8 cellular contexts compared by ENCODE assay signal in the genomic region with DNA sequence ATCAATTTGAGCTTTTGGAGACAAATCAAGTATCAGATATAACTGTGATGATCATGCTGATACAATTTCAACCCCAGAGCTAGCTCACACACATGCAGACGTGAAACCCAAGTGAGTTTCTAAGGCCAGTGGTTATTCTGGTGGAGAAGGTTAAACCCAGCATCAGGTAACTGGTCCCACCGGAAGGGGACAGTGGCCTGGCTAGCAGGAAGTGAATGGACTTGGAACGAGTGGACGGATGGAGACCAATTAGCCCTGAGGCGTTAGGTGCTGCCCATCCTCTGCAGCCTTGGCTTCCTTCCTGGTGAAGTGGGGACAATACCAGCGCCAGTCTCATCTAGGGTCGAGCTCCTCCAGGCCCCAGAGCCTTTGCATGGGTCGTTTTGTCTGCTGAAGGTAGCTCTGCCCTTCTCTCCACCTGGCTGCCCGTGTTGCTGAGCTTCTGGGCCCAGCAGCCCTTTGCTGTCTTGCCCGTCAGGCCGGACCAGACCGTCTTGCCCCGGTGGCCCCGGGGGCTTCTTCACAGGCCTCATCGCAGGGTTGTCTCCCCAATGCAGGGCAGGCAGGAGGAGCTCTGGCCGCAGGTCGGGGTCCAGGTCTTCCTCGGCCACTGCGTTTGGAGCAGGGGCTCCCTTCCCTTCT. TPM values are rescaled to one million over a fixed set of nuclear protein-coding genes. Genes with fewer than 3 reads are reported as not detected.
A peak's percentile ranks its signal among the peaks of the same experiment; 100 is the strongest.
DNase-seq lines count a peak whose midpoint lies in the region; ATAC-seq, FAIRE-seq and TF ChIP-seq lines count a peak whose summit lies in the region.

No MANE protein-coding gene starts in this region.

- 47% methylated on average over 14 of the region's 19 CpGs for WGBS in A549 (ENCODE audit: missing lambda C conversion rate)

- peaks cover 18% of the 10 kb centered on the region; the same call in 1 of the 2 replicates for H3K79me2 ChIP-seq in KMS-11 (ENCODE audit: insufficient read depth, low read depth)

- H3K36me3 ChIP-seq in KMS-11 (ENCODE audit: insufficient read depth), result no peaks in the 10 kb centered on the region
- H3K36me3 ChIP-seq in mucosa of stomach (ENCODE audit: control insufficient read depth, insufficient read depth, low read length), result no peaks in the 10 kb centered on the region

- no peak for TF ChIP-seq EP300 in A549 (IDR thresholded peaks at IDR 0.05)

- peaks cover 46% of the 10 kb centered on the region for H3K4me1 ChIP-seq in A549
- peaks cover 9% of the 10 kb centered on the region for H3K4me1 ChIP-seq in KMS-11 (ENCODE audit: low read depth, poor library complexity, severe bottlenecking)
- peaks cover 27% of the 10 kb centered on the region for H3K4me1 ChIP-seq in mucosa of stomach (ENCODE audit: control insufficient read depth, insufficient read depth, low read length)

- TF ChIP-seq RAD21 in A549 (conservative IDR thresholded peaks at IDR 0.05 in 1 of 2, IDR thresholded peaks at IDR 0.05 in 1 of 2), result no peak

- H3K27me3 ChIP-seq in KMS-11 (ENCODE audit: insufficient read depth, low read depth), result no peaks in the 10 kb centered on the region
- H3K27me3 ChIP-seq in mucosa of stomach (ENCODE audit: control insufficient read depth, insufficient read depth, low read length), result no peaks in the 10 kb centered on the region

- H4K20me1 ChIP-seq in KMS-11 (ENCODE audit: insufficient read depth), result no peaks in the 10 kb centered on the region

- H3K4me3 ChIP-seq in A549, result peak overlapping the region; percentile 54
- H3K4me3 ChIP-seq in KMS-11 (IDR thresholded peaks at IDR 0.05; ENCODE audit: insufficient read depth, low read depth, low read length), result no peak overlapping the region
- peak overlapping the region; percentile 72 for H3K4me3 ChIP-seq in choroid plexus epithelial cell (ENCODE audit: low read depth, low read length)
- no peak overlapping the region for H3K4me3 ChIP-seq in mucosa of stomach (ENCODE audit: low read length)

- POLR2A ChIA-PET in A549 (lab: Yijun Ruan, JAX), result interaction anchor here (1.3 to 2.3 kb wide), 2 partner anchors 38 to 57 kb away, joined by 3 to 6 read pairs; a partner anchor contains a TSS

- TF ChIP-seq POLR2A in A549 (IDR thresholded peaks at IDR 0.05; ENCODE audit: low read length), result no peak

- H3K4me2 ChIP-seq in A549 (peak overlapping the region; percentile 97), KMS-11 (peak overlapping the region; percentile 33; the same call in 1 of the 2 replicates)

- peak overlapping the region; percentile 59 for H2AFZ ChIP-seq in KMS-11 (ENCODE audit: low read depth)

- H3K27ac ChIP-seq in A549 (peak overlapping the region; percentile 87 to 93), KMS-11 (no peak overlapping the region)

- CTCF ChIA-PET in A549 (lab: Yijun Ruan, JAX), result interaction anchor here (0.6 to 3.5 kb wide), 24 partner anchors 8 to 169 kb away, joined by 3 to 24 read pairs (median 6); a partner anchor contains a TSS

- TF ChIP-seq CTCF in A549 (IDR thresholded peaks at IDR 0.05), result no peak
- no peak for TF ChIP-seq CTCF in KMS-11 (conservative IDR thresholded peaks at IDR 0.05; ENCODE audit: low read depth, low read length)
- TF ChIP-seq CTCF in choroid plexus epithelial cell (conservative IDR thresholded peaks at IDR 0.05; ENCODE audit: low read depth, low read length), result no peak

- ATAC-seq in A549, result peak; percentile 26 to 39; a peak in 3 of 6 replicates
- no peak for ATAC-seq in HG03342 (IDR thresholded peaks at IDR 0.05; ENCODE audit: unreplicated experiment)

- H3K9ac ChIP-seq in KMS-11, result no peak overlapping the region
- H3K9ac ChIP-seq in mucosa of stomach (ENCODE audit: low read length), result peak overlapping the region; percentile 53

- DNase-seq in A549 (ENCODE audit: low read depth in 1 of 2, low spot score in 1 of 2) (no peak), choroid plexus epithelial cell (ENCODE audit: low read depth) (no peak), islet precursor cell (no peak), GM19239 (ENCODE audit: insufficient read length, low spot score) (no peak)
- no peak for DNase-seq in activated CD4-positive, alpha-beta T cell treated with anti-CD3 and anti-CD28 coated beads for 1 hour

- FAIRE-seq in A549 (lab: Jason Lieb, UNC), result no peak
- FAIRE-seq in GM19239 (lab: Jason Lieb, UNC), result no peak

- H3K9me3 ChIP-seq in A549 (no peaks in the 10 kb centered on the region), mucosa of stomach (ENCODE audit: control insufficient read depth, low read length) (no peaks in the 10 kb centered on the region)

TF ChIP-seq in A549, 52 proteins besides CTCF, POLR2A, EP300 and RAD21:
- TF ChIP-seq RNF2 (IDR thresholded peaks at IDR 0.05; ENCODE audit: borderline replicate concordance, low read depth), result no peak
- no peak for TF ChIP-seq ZNF302 (CRISPR knock-in tag; IDR thresholded peaks at IDR 0.05)
- TF ChIP-seq MYC (IDR thresholded peaks at IDR 0.05; ENCODE audit: borderline replicate concordance, low read length), result no peak
- TF ChIP-seq ZFP36 (IDR thresholded peaks at IDR 0.05; ENCODE audit: borderline replicate concordance, partially characterized antibody), result no peak

RNA-seq across cellular contexts. Expression of a gene that starts 0.9 kb away (rescaled TPM):
- polyA plus RNA-seq in A549 (2011; rRNA removed) (24.4 and 24.5 TPM in 2 replicates), A549 (2017; fragmentation: RNase III; extraction: RNeasy Plus Mini Kit Qiagen cat#74134 plus additional on column Dnase treatment) (7.8 to 8.5 TPM (median 8.1 TPM) in 3 replicates)
- polyA plus RNA-seq in A549 (2012; cell fraction: cytosol; rRNA removed), result 5.2 and 5.8 TPM in 2 replicates
- 2.4 and 4.7 TPM in 2 replicates for polyA plus RNA-seq in A549 (2012; cell fraction: nucleus; rRNA removed)
- polyA minus RNA-seq in A549 (2011; rRNA and poly(A)+ RNA removed), result 9.6 and 13.4 TPM in 2 replicates

RNA-seq across cellular contexts. Expression of a gene that starts 46.0 kb away (rescaled TPM):
- polyA plus RNA-seq in A549 (2011; rRNA removed) (23.2 and 35.2 TPM in 2 replicates), A549 (2017; fragmentation: RNase III; extraction: RNeasy Plus Mini Kit Qiagen cat#74134 plus additional on column Dnase treatment) (3.7 to 4.9 TPM (median 4.8 TPM) in 3 replicates)
- polyA plus RNA-seq in A549 (2012; cell fraction: cytosol; rRNA removed), result 9.6 and 10.2 TPM in 2 replicates
- 7.7 and 8.4 TPM in 2 replicates for polyA plus RNA-seq in A549 (2012; cell fraction: nucleus; rRNA removed)
- polyA minus RNA-seq in A549 (2011; rRNA and poly(A)+ RNA removed), result 24.1 and 29.1 TPM in 2 replicates

RNA-seq across cellular contexts. Expression of a gene that starts 57.3 kb away (rescaled TPM):
- polyA plus RNA-seq in A549 (2011; rRNA removed) (97.7 and 113 TPM in 2 replicates), A549 (2017; fragmentation: RNase III; extraction: RNeasy Plus Mini Kit Qiagen cat#74134 plus additional on column Dnase treatment) (76.9 to 83.4 TPM (median 82.0 TPM) in 3 replicates)
- 50.0 and 51.3 TPM in 2 replicates for polyA plus RNA-seq in A549 (2012; cell fraction: cytosol; rRNA removed)
- polyA plus RNA-seq in A549 (2012; cell fraction: nucleus; rRNA removed), result 17.8 and 24.4 TPM in 2 replicates
- polyA minus RNA-seq in A549 (2011; rRNA and poly(A)+ RNA removed), result 32.3 and 36.6 TPM in 2 replicates

Comparison
In these comparisons a context has a peak if more than half of its experiments do, and no peak if none do; other contexts are left out.
1. H3K4me3 ChIP-seq: peak in A549 (single experiment) and choroid plexus epithelial cell (single experiment); none in KMS-11 (single experiment) and mucosa of stomach (single experiment).